In the genomic region with DNA sequence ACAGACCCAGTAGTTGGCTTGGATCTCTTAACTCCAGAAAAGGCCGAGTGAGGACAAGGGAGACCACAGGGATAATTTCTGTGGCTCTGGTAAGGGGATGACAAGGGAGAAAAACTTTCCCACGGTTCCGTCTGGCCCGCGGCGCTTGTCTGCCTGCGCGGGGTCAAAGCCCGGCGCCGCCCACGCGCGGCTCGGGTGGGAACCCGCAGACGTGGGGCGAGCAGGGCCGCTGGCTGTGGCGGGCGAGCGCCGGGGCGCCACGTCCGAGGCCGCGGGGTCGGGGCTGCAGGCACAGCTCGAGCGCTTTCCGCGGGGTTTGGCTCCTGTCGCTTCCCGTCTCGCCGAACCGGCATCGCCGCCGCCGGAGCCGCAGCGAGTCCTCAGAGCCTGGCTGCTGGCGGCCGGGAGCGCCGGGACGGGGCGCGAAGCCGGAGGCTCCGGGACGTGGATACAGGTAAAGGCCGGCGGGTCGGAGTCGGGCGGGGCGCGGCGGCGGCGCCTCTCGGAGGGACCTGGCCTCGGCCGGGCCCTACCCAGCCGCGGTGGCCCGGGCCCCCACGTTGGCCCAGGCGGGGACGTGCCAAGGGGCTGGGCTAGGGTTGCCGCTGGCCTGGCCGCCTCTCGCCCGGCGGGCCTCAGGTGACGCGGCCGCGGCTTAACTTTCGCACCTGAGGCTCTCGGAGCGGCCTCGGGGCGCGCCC, we compare ENCODE assay signal across 8 cellular contexts. TPM values are rescaled to one million over a fixed set of nuclear protein-coding genes. Genes with fewer than 3 reads are reported as not detected.
DNase-seq lines count a peak whose midpoint lies in the region; ATAC-seq and TF ChIP-seq lines count a peak whose summit lies in the region.

Gene RNF180 (plus strand): TSS at position 344 of the 701 bp plus-strand sequence. CDS start 34,965 bp downstream, outside the sequence.

- peak within 1 kb of the TSS; percentile 15; the same call in 1 of the 2 replicates for H3K4me3 ChIP-seq in HFF-Myc (replicated peaks; ENCODE audit: low read depth, low read length)

- H3K4me3 Mint-ChIP-seq in activated B cell treated with CpG ODN at 0.5 μM for 24 hours (peak within 1 kb of the TSS; percentile 49), natural killer cell (peak within 1 kb of the TSS; percentile 9)

- no peak for TF ChIP-seq CTCF in C4-2B (conservative IDR thresholded peaks at IDR 0.05)
- no peak for TF ChIP-seq CTCF in HFF-Myc (IDR thresholded peaks at IDR 0.05; ENCODE audit: low read depth, low read length, missing control alignments)
- TF ChIP-seq CTCF in activated B cell treated with CpG ODN at 0.5 μM for 24 hours (IDR thresholded peaks at IDR 0.05) = no peak
- TF ChIP-seq CTCF in foreskin keratinocyte (conservative IDR thresholded peaks at IDR 0.05) = no peak
- TF ChIP-seq CTCF in natural killer cell (IDR thresholded peaks at IDR 0.05) = no peak

- no peaks in the 10 kb centered on the region for H3K27me3 ChIP-seq in foreskin keratinocyte

- no peak within 1 kb of the TSS for H3K27ac Mint-ChIP-seq in activated B cell treated with CpG ODN at 0.5 μM for 24 hours
- no peak within 1 kb of the TSS for H3K27ac Mint-ChIP-seq in natural killer cell

- H3K27me3 Mint-ChIP-seq in activated B cell treated with CpG ODN at 0.5 μM for 24 hours (peaks cover 30% of the 10 kb centered on the region), natural killer cell (ENCODE audit: low read depth in 2 of 2) (peaks cover 22 to 28% of the 10 kb centered on the region in 2 donors)

- peaks cover 13% of the 10 kb centered on the region for H3K4me1 ChIP-seq in foreskin keratinocyte

- DNase-seq in HFF-Myc (ENCODE audit: extremely low read depth, low read depth) (no peak), activated B cell treated with CpG ODN at 0.5 μM for 24 hours (no peak), foreskin keratinocyte (no peak), natural killer cell (no peak), T-helper 9 cell (no peak)

- no peaks in the 10 kb centered on the region for H3K36me3 Mint-ChIP-seq in activated B cell treated with CpG ODN at 0.5 μM for 24 hours (ENCODE audit: low read depth)
- H3K36me3 Mint-ChIP-seq in natural killer cell = no peaks in the 10 kb centered on the region

- peaks cover 13% of the 10 kb centered on the region for H3K4me1 Mint-ChIP-seq in activated B cell treated with CpG ODN at 0.5 μM for 24 hours
- no peaks in the 10 kb centered on the region for H3K4me1 Mint-ChIP-seq in natural killer cell

- intact Hi-C loops in activated B cell treated with CpG ODN at 0.5 μM for 24 hours (cut with micrococcal nuclease) = no loop called here
- intact Hi-C loops in natural killer cell (cut with micrococcal nuclease) = no loop called here

- H3K27ac ChIP-seq in C4-2B = peak within 1 kb of the TSS; percentile 33
- H3K27ac ChIP-seq in foreskin keratinocyte = peak within 1 kb of the TSS; percentile 85

- peaks cover 5% of the 10 kb centered on the region for H3K9me3 Mint-ChIP-seq in activated B cell treated with CpG ODN at 0.5 μM for 24 hours
- peaks cover 5 to 11% of the 10 kb centered on the region in 2 donors for H3K9me3 Mint-ChIP-seq in natural killer cell

- ATAC-seq in activated B cell treated with CpG ODN at 0.5 μM for 24 hours (ENCODE audit: low read depth) (no peak), foreskin keratinocyte (peak; percentile 90), natural killer cell (no peak), GM21619 (IDR thresholded peaks at IDR 0.05; ENCODE audit: unreplicated experiment) (no peak), HG03097 (IDR thresholded peaks at IDR 0.05; ENCODE audit: low FRiP score, unreplicated experiment) (no peak)

- POLR2A ChIA-PET in activated B cell treated with CpG ODN at 0.5 μM for 24 hours (lab: Charles Lee) = no interaction called here

- CTCF ChIA-PET in activated B cell treated with CpG ODN at 0.5 μM for 24 hours (lab: Charles Lee) = no interaction called here

RNA-seq across cellular contexts. Expression of gene RNF180, which starts in this region (rescaled TPM):
- total RNA-seq in activated B cell treated with CpG ODN at 0.5 μM for 24 hours (not detected in 2 replicates), foreskin keratinocyte (5.7 and 5.9 TPM in 2 replicates), natural killer cell (not detected)
- polyA plus RNA-seq in foreskin keratinocyte = 0.82 and 1.0 TPM in 2 replicates
